ENCODE assay signal across 17 cellular contexts in genomic region chr2:95385570-95385984, GRCh38.
"Had no signal": no experiment of that assay in that cellular context is flagged by ENCODE, and none has a peak within 500 bp of the region (broad histone marks: within the 10 kb centered on the region; RNA-seq: fewer than 3 reads in every experiment).

No MANE protein-coding gene starts in this region.

- H3K36me3 Mint-ChIP-seq: activated CD8-positive, alpha-beta memory T cell treated with anti-CD3 and anti-CD28 coated beads, Interleukin-2, amount 10 ng/mL, durations not matched to agents 7 days and 5 days; activated naive CD8-positive, alpha-beta T cell; naive B cell had no signal

- H3K36me3 ChIP-seq: brain microvascular endothelial cell, esophagus squamous epithelium, lower lobe of right lung, prostate gland had no signal

- H3K4me3 ChIP-seq: esophagus squamous epithelium, lower lobe of right lung, prostate gland, tibial artery had no signal

- H3K4me3 Mint-ChIP-seq: activated CD8-positive, alpha-beta memory T cell treated with anti-CD3 and anti-CD28 coated beads, Interleukin-2, amount 10 ng/mL, durations not matched to agents 7 days and 5 days; activated naive CD8-positive, alpha-beta T cell; activated T-cell treated with anti-CD3 and anti-CD28 coated beads, Interleukin-2, amount 50 U/mL, for 4 hours; naive B cell; stimulated activated naive CD8-positive, alpha-beta T cell treated with anti-CD3 and anti-CD28 coated beads, Interleukin-15, amount 100 ng/mL, for 72 hours; T-helper 2 cell treated with Interferon-gamma antibody and Interleukin-4, amounts not matched to agents 5 μg/mL and 100 μg/mL, for 36 hours had no signal

- H3K27me3 Mint-ChIP-seq: activated CD8-positive, alpha-beta memory T cell treated with anti-CD3 and anti-CD28 coated beads, Interleukin-2, amount 10 ng/mL, durations not matched to agents 7 days and 5 days had no signal

- H3K9me3 ChIP-seq: esophagus squamous epithelium, lower lobe of right lung, prostate gland, tibial artery had no signal

- ATAC-seq: activated CD4-positive, CD25-positive, alpha-beta regulatory T cell treated with anti-CD3 and anti-CD28 coated beads, Interleukin-2, amount 50 U/mL, for 24 hours; activated CD8-positive, alpha-beta memory T cell treated with anti-CD3 and anti-CD28 coated beads, Interleukin-2, amount 10 ng/mL, durations not matched to agents 7 days and 5 days; activated T-cell treated with anti-CD3 and anti-CD28 coated beads, Interleukin-2, amount 50 U/mL, for 4 hours; stimulated activated naive CD8-positive, alpha-beta T cell treated with anti-CD3 and anti-CD28 coated beads, Interleukin-15, amount 100 ng/mL, for 72 hours had no signal

- DNase-seq: activated CD4-positive, alpha-beta T cell treated with anti-CD3 and anti-CD28 coated beads, Interleukin-2, amount 50 U/mL, for 4 hours; activated CD8-positive, alpha-beta memory T cell treated with anti-CD3 and anti-CD28 coated beads, Interleukin-2, amount 10 ng/mL, durations not matched to agents 7 days and 5 days; activated effector memory CD4-positive, alpha-beta T cell treated with anti-CD3 and anti-CD28 coated beads, Interleukin-2, amount 50 U/mL, for 16 hours; activated T-cell treated with anti-CD3 and anti-CD28 coated beads, Interleukin-2, amount 50 U/mL, for 4 hours; brain microvascular endothelial cell; cerebellar nuclear complex; esophagus squamous epithelium; lower lobe of right lung; naive B cell; stimulated activated CD4-positive, alpha-beta T cell treated with anti-CD3 and anti-CD28 coated beads, Interleukin-15, amount 100 ng/mL, for 24 hours; stimulated activated CD4-positive, alpha-beta T cell treated with anti-CD3 and anti-CD28 coated beads, Interleukin-4, amount 100 ng/mL, for 4 hours; stimulated activated naive CD8-positive, alpha-beta T cell treated with anti-CD3 and anti-CD28 coated beads, Interleukin-15, amount 100 ng/mL, for 72 hours had no signal

- H3K27ac Mint-ChIP-seq: activated CD8-positive, alpha-beta memory T cell treated with anti-CD3 and anti-CD28 coated beads, Interleukin-2, amount 10 ng/mL, durations not matched to agents 7 days and 5 days; activated naive CD8-positive, alpha-beta T cell; naive B cell; T-helper 2 cell treated with Interferon-gamma antibody and Interleukin-4, amounts not matched to agents 5 μg/mL and 100 μg/mL, for 36 hours had no signal

- H3K4me1 ChIP-seq: lower lobe of right lung, prostate gland had no signal

- H3K4me1 Mint-ChIP-seq: activated CD8-positive, alpha-beta memory T cell treated with anti-CD3 and anti-CD28 coated beads, Interleukin-2, amount 10 ng/mL, durations not matched to agents 7 days and 5 days; naive B cell; stimulated activated naive CD8-positive, alpha-beta T cell treated with anti-CD3 and anti-CD28 coated beads, Interleukin-15, amount 100 ng/mL, for 72 hours had no signal

- H3K9me3 Mint-ChIP-seq: activated T-cell treated with anti-CD3 and anti-CD28 coated beads, Interleukin-2, amount 50 U/mL, for 4 hours; naive B cell; stimulated activated naive CD8-positive, alpha-beta T cell treated with anti-CD3 and anti-CD28 coated beads, Interleukin-15, amount 100 ng/mL, for 72 hours; T-helper 2 cell treated with Interferon-gamma antibody and Interleukin-4, amounts not matched to agents 5 μg/mL and 100 μg/mL, for 36 hours had no signal

- H3K27me3 ChIP-seq: brain microvascular endothelial cell had no signal

- H3K27ac ChIP-seq: brain microvascular endothelial cell, lower lobe of right lung had no signal
